15 cellular contexts compared by ENCODE assay signal in the genomic region with DNA sequence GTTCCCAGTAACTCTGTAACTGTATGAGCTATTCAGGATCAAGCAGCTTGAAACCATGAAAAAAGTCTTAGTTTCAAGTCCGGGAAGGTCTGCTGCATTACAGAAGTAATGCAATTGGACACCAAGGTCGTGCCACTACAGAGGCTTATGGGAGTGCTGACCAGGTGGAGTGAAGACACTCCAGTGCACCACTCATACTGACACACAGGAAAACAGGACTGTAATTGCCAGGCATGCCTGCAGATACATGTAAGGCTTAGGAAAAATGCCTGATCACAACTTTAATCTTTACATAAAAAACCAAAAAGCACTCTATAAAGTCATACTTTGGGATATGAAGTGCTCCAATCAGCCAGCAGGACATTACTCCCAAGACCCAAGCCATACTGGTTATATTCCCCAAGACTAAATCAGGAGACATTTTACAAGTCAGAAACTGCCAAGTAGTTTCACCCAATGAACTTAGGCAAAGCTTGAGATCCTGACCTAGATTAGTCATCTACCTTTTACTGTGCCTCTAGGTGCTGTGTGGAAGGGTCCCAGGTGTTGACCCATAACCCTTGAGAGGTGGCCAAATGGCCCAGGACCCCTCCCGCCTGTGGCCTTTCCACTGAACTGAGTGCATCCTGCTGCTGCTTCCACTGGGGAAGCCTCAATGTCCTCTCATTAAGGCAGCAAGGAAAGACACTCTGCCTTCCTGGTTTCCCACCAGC. TPM values are rescaled to one million over a fixed set of nuclear protein-coding genes. Genes with fewer than 3 reads are reported as not detected.
A peak's percentile ranks its signal among the peaks of the same experiment; 100 is the strongest.
DNase-seq lines count a peak whose midpoint lies in the region; ATAC-seq, FAIRE-seq and TF ChIP-seq lines count a peak whose summit lies in the region.
"Had no signal": no experiment of that assay in that cellular context is flagged by ENCODE, and none has a peak within 500 bp of the region (broad histone marks: within the 10 kb centered on the region; RNA-seq: fewer than 3 reads in every experiment).

No MANE protein-coding gene starts in this region.

- H3K4me3 ChIP-seq in kidney (ENCODE audit: low read length in 2 of 2) (no peak overlapping the region), skeletal muscle tissue (ENCODE audit: low read length in 3 of 3) (no peak overlapping the region), mesendoderm (ENCODE audit: low read length) (no peak overlapping the region)
- H3K4me3 ChIP-seq: right lobe of liver had no signal

- H3K9me3 ChIP-seq in kidney (ENCODE audit: control insufficient read depth in 1 of 2, low read length in 2 of 2): no peaks in the 10 kb centered on the region
- no peaks in the 10 kb centered on the region for H3K9me3 ChIP-seq in skeletal muscle tissue (ENCODE audit: control insufficient read depth in 3 of 3, low read length in 3 of 3)
- H3K9me3 ChIP-seq: right lobe of liver had no signal

- intact Hi-C loops in kidney (cut with DNase I): no loop called here

- peak overlapping the region; percentile 54 to 65 for H3K27ac ChIP-seq in kidney (ENCODE audit: low read depth in 2 of 2, low read length in 2 of 2)
- peak overlapping the region; percentile 21 for H3K27ac ChIP-seq in skeletal muscle tissue (ENCODE audit: low read depth, low read length)
- H3K27ac ChIP-seq in mesendoderm (ENCODE audit: low read depth, low read length): no peak overlapping the region
- H3K27ac ChIP-seq: right lobe of liver had no signal

- H2BK15ac ChIP-seq in mesendoderm (replicated peaks; ENCODE audit: low read depth): no peak overlapping the region

- H3K18ac ChIP-seq in mesendoderm (ENCODE audit: low read length): no peak overlapping the region

- no CpG with 5 or more reads among the region's 3 CpGs for WGBS in mesendoderm (ENCODE audit: extremely low coverage, insufficient coverage, low lambda C conversion rate)

- peaks cover 0 to 15% of the 10 kb centered on the region in 2 donors for H3K4me1 ChIP-seq in kidney (ENCODE audit: control insufficient read depth in 1 of 2, insufficient read depth in 1 of 2, low read depth in 1 of 2, low read length in 2 of 2)
- peaks cover 18 to 26% (median 23%) of the 10 kb centered on the region in 3 donors for H3K4me1 ChIP-seq in skeletal muscle tissue (ENCODE audit: control insufficient read depth in 3 of 3, insufficient read depth in 3 of 3, low read length in 3 of 3)
- H3K4me1 ChIP-seq in mesendoderm (ENCODE audit: control insufficient read depth, low read depth, low read length): no peaks in the 10 kb centered on the region
- H3K4me1 ChIP-seq: right lobe of liver had no signal

- H3K36me3 Mint-ChIP-seq in activated T-helper 17 cell treated with anti-CD3 and anti-CD28 coated beads, Interleukin-2, amount 50 U/mL, for 72 hours (ENCODE audit: low read depth): peaks cover 25% of the 10 kb centered on the region

- no peak overlapping the region for H3K9ac ChIP-seq in kidney (ENCODE audit: low read length in 2 of 2)
- H3K9ac ChIP-seq in skeletal muscle tissue (ENCODE audit: low read depth in 1 of 3, low read length in 3 of 3): no peak overlapping the region
- H3K9ac ChIP-seq in mesendoderm (ENCODE audit: low read length): no peak overlapping the region

- H2BK120ac ChIP-seq in mesendoderm (ENCODE audit: low read depth, low read length): no peak overlapping the region

- H3K36me3 ChIP-seq in kidney (ENCODE audit: control insufficient read depth in 1 of 2, insufficient read depth in 2 of 2, low read length in 2 of 2) (no peaks in the 10 kb centered on the region), skeletal muscle tissue (ENCODE audit: control insufficient read depth in 3 of 3, insufficient read depth in 3 of 3, low read length in 3 of 3) (no peaks in the 10 kb centered on the region), mesendoderm (ENCODE audit: control insufficient read depth, insufficient read depth, low read length) (no peaks in the 10 kb centered on the region)

- no peak for FAIRE-seq in kidney (lab: Jason Lieb, UNC)
- FAIRE-seq: A204.1 had no signal

- no peak overlapping the region for H3K23ac ChIP-seq in mesendoderm (ENCODE audit: low read length)

- no peak overlapping the region for H3K4ac ChIP-seq in mesendoderm (ENCODE audit: low read depth, low read length)

- H3K27ac Mint-ChIP-seq in activated T-helper 17 cell treated with anti-CD3 and anti-CD28 coated beads, Interleukin-2, amount 50 U/mL, for 72 hours: peak overlapping the region; percentile 33
- H3K27ac Mint-ChIP-seq: activated B cell treated with CpG ODN at 0.5 μM for 24 hours had no signal

- H3K79me1 ChIP-seq in mesendoderm (ENCODE audit: low read length): no peaks in the 10 kb centered on the region

- H3K27me3 Mint-ChIP-seq in activated T-helper 17 cell treated with anti-CD3 and anti-CD28 coated beads, Interleukin-2, amount 50 U/mL, for 72 hours: no peaks in the 10 kb centered on the region
- H3K27me3 Mint-ChIP-seq: activated B cell treated with CpG ODN at 0.5 μM for 24 hours had no signal

- peak; percentile 18 for DNase-seq in DMS53 (lab: John Stamatoyannopoulos, UW)
- no peak for DNase-seq in DMS53 treated with DMSO at 0.1 percent for 48 hours (lab: John Stamatoyannopoulos, UW; ENCODE audit: unreplicated experiment)
- DNase-seq in kidney: no peak
- no peak for DNase-seq in effector CD8-positive, alpha-beta T cell (lab: John Stamatoyannopoulos, UW)
- DNase-seq in mesendoderm: no peak
- no peak for DNase-seq in omental fat pad (ENCODE audit: low spot score)
- DNase-seq: activated B cell treated with CpG ODN at 0.5 μM for 24 hours, DMS153, H7, NCI-H1092, NCI-H524 treated with DMSO at 0.1 percent for 48 hours, right lobe of liver had no signal

- ATAC-seq in activated T-helper 17 cell treated with anti-CD3 and anti-CD28 coated beads, Interleukin-2, amount 50 U/mL, for 72 hours (replicated peaks): no peak
- no peak for ATAC-seq in omental fat pad (ENCODE audit: low FRiP score)

- H3K9me3 Mint-ChIP-seq in activated T-helper 17 cell treated with anti-CD3 and anti-CD28 coated beads, Interleukin-2, amount 50 U/mL, for 72 hours: no peaks in the 10 kb centered on the region
- H3K9me3 Mint-ChIP-seq: activated B cell treated with CpG ODN at 0.5 μM for 24 hours had no signal

- no peaks in the 10 kb centered on the region for H3K79me2 ChIP-seq in mesendoderm (ENCODE audit: control insufficient read depth, insufficient read depth, low read length)

- H3K27me3 ChIP-seq in skeletal muscle tissue (ENCODE audit: control insufficient read depth in 3 of 3, insufficient read depth in 3 of 3, low read length in 3 of 3) (no peaks in the 10 kb centered on the region), mesendoderm (ENCODE audit: insufficient read depth, low read length, poor library complexity) (no peaks in the 10 kb centered on the region)
- H3K27me3 ChIP-seq: right lobe of liver had no signal

- H3K4me3 Mint-ChIP-seq in activated T-helper 17 cell treated with anti-CD3 and anti-CD28 coated beads, Interleukin-2, amount 50 U/mL, for 72 hours: no peak overlapping the region
- H3K4me3 Mint-ChIP-seq: activated B cell treated with CpG ODN at 0.5 μM for 24 hours had no signal

- peaks cover 11% of the 10 kb centered on the region for H3K4me1 Mint-ChIP-seq in activated T-helper 17 cell treated with anti-CD3 and anti-CD28 coated beads, Interleukin-2, amount 50 U/mL, for 72 hours
- H3K4me1 Mint-ChIP-seq: activated B cell treated with CpG ODN at 0.5 μM for 24 hours had no signal

- H3K56ac ChIP-seq in mesendoderm (ENCODE audit: low read length): no peak overlapping the region

- H2AK5ac ChIP-seq in mesendoderm (ENCODE audit: low read length): no peak overlapping the region

- no peak overlapping the region for H2BK5ac ChIP-seq in mesendoderm (ENCODE audit: low read length)

- H3K4me2 ChIP-seq in mesendoderm (ENCODE audit: low read length): no peak overlapping the region

- no peak overlapping the region for H4K5ac ChIP-seq in mesendoderm (ENCODE audit: low read length)

- H4K8ac ChIP-seq in mesendoderm (ENCODE audit: low read depth, low read length): no peak overlapping the region

- TF ChIP-seq CTCF in kidney (IDR thresholded peaks at IDR 0.05; ENCODE audit: borderline replicate concordance, extremely low read depth, insufficient read depth) (no peak), omental fat pad (IDR thresholded peaks at IDR 0.05) (no peak)

RNA-seq across cellular contexts. Expression of a gene that starts 27.5 kb away (rescaled TPM):
- 100 to 1,000 TPM; 180 to 207 TPM for total RNA-seq in activated T-helper 17 cell treated with anti-CD3 and anti-CD28 coated beads, Interleukin-2, amount 50 U/mL, for 72 hours
- total RNA-seq in kidney: 159 TPM
- 64.9 TPM for polyA plus RNA-seq in kidney (ENCODE audit: insufficient read depth, low read depth, low replicate concordance)
- total RNA-seq in skeletal muscle tissue: 132 TPM
- 49.3 TPM for polyA plus RNA-seq in mesendoderm (2013, experiment 1 of 2)
- polyA plus RNA-seq in mesendoderm (2013, experiment 2 of 2): 49.3 TPM
- 100 to 1,000 TPM in 3 of 4 donors, 10 to 100 TPM in 1; 87.8 to 182 (median 145) TPM for total RNA-seq in omental fat pad
